Comparison of ENCODE assay signal across 9 cellular contexts in genomic region chr9:109497193-109498165, GRCh38. TPM values are rescaled to one million over a fixed set of nuclear protein-coding genes. Genes with fewer than 3 reads are reported as not detected.
DNase-seq lines count a peak whose midpoint lies in the region; ATAC-seq, FAIRE-seq and TF ChIP-seq lines count a peak whose summit lies in the region.
"Had no signal": no experiment of that assay in that cellular context is flagged by ENCODE, and none has a peak within 500 bp of the region (broad histone marks: within the 10 kb centered on the region; RNA-seq: fewer than 3 reads in every experiment).

No MANE protein-coding gene starts in this region.

- peak; percentile 65 for DNase-seq in Daoy (ENCODE audit: low read depth)
- peak; percentile 44 for DNase-seq in NCI-H510A treated with DMSO at 0.1 percent for 48 hours (lab: John Stamatoyannopoulos, UW)
- no peak for DNase-seq in endothelial cell of umbilical vein (ENCODE audit: low read depth, low spot score)
- no peak for DNase-seq in omental fat pad (ENCODE audit: low spot score)
- no peak for DNase-seq in NAMALWA (ENCODE audit: low spot score)
- no peak for DNase-seq in D721Med (ENCODE audit: insufficient read length, low spot score)
- DNase-seq in activated CD4-positive, alpha-beta T cell treated with anti-CD3 and anti-CD28 coated beads, Interleukin-2, amount 50 U/mL, for 1 hour, result no peak
- DNase-seq in anterior cingulate cortex (lab: John Stamatoyannopoulos, UW), result no peak
- DNase-seq: activated naive CD8-positive, alpha-beta T cell treated with anti-CD3 and anti-CD28 coated beads, Interleukin-2, amount 10 ng/mL, durations not matched to agents 7 days and 5 days had no signal

- no peaks in the 10 kb centered on the region for H3K9me1 ChIP-seq in endothelial cell of umbilical vein (replicated peaks; ENCODE audit: control insufficient read depth, extremely low read depth, insufficient read depth, low read length)

- H4K20me1 ChIP-seq in endothelial cell of umbilical vein (replicated peaks; ENCODE audit: control insufficient read depth, extremely low read depth, insufficient read depth, low read length), result no peaks in the 10 kb centered on the region

- no peak for TF ChIP-seq POLR2A in endothelial cell of umbilical vein (IDR thresholded peaks at IDR 0.05; ENCODE audit: low read depth, low read length)

- CTCF ChIA-PET in endothelial cell of umbilical vein (lab: Charles Lee), result interaction anchor here (1.4 to 2.9 kb wide), 4 partner anchors 13 to 57 kb away, joined by 3 to 11 read pairs (median 6); no protein-coding TSS in a partner anchor

- H3K4me2 ChIP-seq in endothelial cell of umbilical vein (ENCODE audit: insufficient read depth, low read length), result no peak overlapping the region

- FAIRE-seq in endothelial cell of umbilical vein (lab: Jason Lieb, UNC) (no peak), D721Med (lab: Jason Lieb, UNC) (no peak)

- no peak for TF ChIP-seq CTCF in endothelial cell of umbilical vein (IDR thresholded peaks at IDR 0.05; ENCODE audit: extremely low read depth in 1 of 2, insufficient read depth in 1 of 2, low read depth in 1 of 2, low read length in 2 of 2)
- no peak for TF ChIP-seq CTCF in omental fat pad (IDR thresholded peaks at IDR 0.05)
- TF ChIP-seq CTCF in D721Med (IDR thresholded peaks at IDR 0.05; ENCODE audit: insufficient read depth, missing control alignments), result no peak

- H2AFZ ChIP-seq in endothelial cell of umbilical vein (ENCODE audit: low read depth, low read length), result no peak overlapping the region

- dilution Hi-C loops in endothelial cell of umbilical vein (cut with MboI; ENCODE audit: extremely low pct_ligation_motif_present, low sequenced_read_pairs), result no loop called here

- H3K9me3 ChIP-seq in endothelial cell of umbilical vein (replicated peaks; ENCODE audit: control insufficient read depth, insufficient read depth, low read length), result no peaks in the 10 kb centered on the region

- no TSS peak for BruUV-seq in endothelial cell of umbilical vein (replicated peaks; lab: Mats Ljungman, UMichigan)

- peak overlapping the region in 1 of 3 experiments; percentile 11 for H3K4me3 ChIP-seq in endothelial cell of umbilical vein (replicated peaks in 1 of 3; ENCODE audit: insufficient read depth in 1 of 3, low read depth in 1 of 3, low read length in 3 of 3)

- H3K79me2 ChIP-seq in endothelial cell of umbilical vein (ENCODE audit: control insufficient read depth, insufficient read depth, low read length), result no peaks in the 10 kb centered on the region

- H3K27ac ChIP-seq in endothelial cell of umbilical vein (ENCODE audit: insufficient read depth, low read depth, low read length), result no peak overlapping the region

- POLR2A ChIA-PET in endothelial cell of umbilical vein (lab: Charles Lee), result no interaction called here

- intact Hi-C loops in endothelial cell of umbilical vein (cut with micrococcal nuclease), result no loop called here

- peaks cover 55 to 73% of the 10 kb centered on the region in 2 experiments for H3K27me3 ChIP-seq in endothelial cell of umbilical vein (ENCODE audit: control insufficient read depth in 2 of 2, insufficient read depth in 2 of 2, low read length in 2 of 2)

- ATAC-seq in omental fat pad (ENCODE audit: low FRiP score), result peak; percentile 48

- no peak overlapping the region for H3K9ac ChIP-seq in endothelial cell of umbilical vein (replicated peaks; ENCODE audit: extremely low read depth, insufficient read depth, low read length)

- no peaks in the 10 kb centered on the region for H3K36me3 ChIP-seq in endothelial cell of umbilical vein (ENCODE audit: control insufficient read depth in 2 of 2, extremely low read depth in 1 of 2, insufficient read depth in 2 of 2, low read length in 2 of 2)

- no peaks in the 10 kb centered on the region for H3K4me1 ChIP-seq in endothelial cell of umbilical vein (ENCODE audit: control insufficient read depth, extremely low read depth, insufficient read depth, low read length)

TF ChIP-seq in endothelial cell of umbilical vein, 7 proteins besides CTCF, POLR2A, EP300 and RAD21:
- TF ChIP-seq EZH2 (IDR thresholded peaks at IDR 0.05; ENCODE audit: borderline replicate concordance, low read depth, low read length, severe bottlenecking) (peak; percentile 70), MYC (IDR thresholded peaks at IDR 0.05; ENCODE audit: low read depth, low read length) (no peak)

RNA-seq across cellular contexts. Expression of gene PTPN3, which starts 0.6 kb away (rescaled TPM):
- total RNA-seq in Daoy (2014; rRNA removed; shearing (Covaris generic)), result 10.4 and 25.4 TPM in 2 replicates
- total RNA-seq in endothelial cell of umbilical vein (not detected in 2 replicates), omental fat pad (10 to 100 TPM in 2 of 4 donors, 1 to 10 TPM in 2; 4.1 to 14.6 (median 7.8) TPM)
- polyA plus RNA-seq in endothelial cell of umbilical vein, result 0.01 and 0.03 TPM in 2 replicates
- polyA plus RNA-seq in endothelial cell of umbilical vein (2011; cell fraction: cytosol; rRNA removed), result 0.03 and 0.04 TPM in 2 replicates
- 0.07 and 0.20 TPM in 2 replicates for polyA plus RNA-seq in endothelial cell of umbilical vein (2011; cell fraction: nucleus; rRNA removed)
- polyA plus RNA-seq in endothelial cell of umbilical vein (2012), result 0.14 TPM in 1 of 2 replicates, not detected in the other
- not detected in 2 replicates for polyA minus RNA-seq in endothelial cell of umbilical vein
- 4.3 TPM for polyA minus RNA-seq in endothelial cell of umbilical vein (2011; cell fraction: cytosol; rRNA and poly(A)+ RNA removed)
- polyA minus RNA-seq in endothelial cell of umbilical vein (2011; cell fraction: nucleus; rRNA and poly(A)+ RNA removed), result not detected in 2 replicates
- total RNA-seq: activated naive CD8-positive, alpha-beta T cell treated with anti-CD3 and anti-CD28 coated beads, Interleukin-2, amount 10 ng/mL, durations not matched to agents 7 days and 5 days had no signal

Comparison
In these comparisons a context has a peak if more than half of its experiments do, and no peak if none do; other contexts are left out.
1. DNase-seq: peak in Daoy (single experiment) and NCI-H510A treated with DMSO at 0.1 percent for 48 hours (single experiment); none in endothelial cell of umbilical vein (single experiment), omental fat pad (single experiment), NAMALWA (single experiment), D721Med (single experiment), activated CD4-positive, alpha-beta T cell treated with anti-CD3 and anti-CD28 coated beads, Interleukin-2, amount 50 U/mL, for 1 hour (single experiment) and anterior cingulate cortex (0 of 58).